30 cellular contexts compared by ENCODE assay signal in genomic region chr1:1239247-1239623, GRCh38. TPM values are rescaled to one million over a fixed set of nuclear protein-coding genes. Genes with fewer than 3 reads are reported as not detected.
"Had no signal": no experiment of that assay in that cellular context is flagged by ENCODE, and none has a peak within 500 bp of the region (broad histone marks: within the 10 kb centered on the region; RNA-seq: fewer than 3 reads in every experiment).

No MANE protein-coding gene starts in this region.

- H3K4me3 ChIP-seq: body of pancreas, coronary artery, dorsolateral prefrontal cortex, gastroesophageal sphincter, hepatocyte, mucosa of descending colon, pancreas, prostate gland, smooth muscle cell, stomach, thyroid gland, upper lobe of right lung had no signal

- H3K4me1 ChIP-seq: pancreas, prostate gland, upper lobe of right lung had no signal

- DNase-seq: activated CD4-positive, alpha-beta T cell treated with anti-CD3 and anti-CD28 coated beads for 4 hours; activated CD4-positive, alpha-beta T cell treated with anti-CD3 and anti-CD28 coated beads, Interleukin-2, amount 50 U/mL, for 4 hours; activated CD8-positive, alpha-beta memory T cell treated with anti-CD3 and anti-CD28 coated beads for 24 hours; activated effector memory CD4-positive, alpha-beta T cell treated with Interleukin-2 at 50 U/mL for 16 hours; activated naive CD4-positive, alpha-beta T cell treated with Interleukin-2 at 50 U/mL for 16 hours; aorta; body of pancreas; cerebellar nuclear complex; dorsolateral prefrontal cortex; effector memory CD8-positive, alpha-beta T cell; left cardiac atrium; left ventricle myocardium superior; retina; stimulated activated CD4-positive, alpha-beta T cell treated with anti-CD3 and anti-CD28 coated beads, Interleukin-1b, Interleukin-23, amount 100 ng/mL, for 48 hours; stimulated activated naive B cell treated with anti-CD40 and anti-IgM and Interleukin-4, amounts not matched to agents 10 μg/mL and 1 μg/mL and 100 μg/mL, for 72 hours; stomach; thyroid gland; upper lobe of right lung had no signal

- H3K36me3 ChIP-seq: pancreas, prostate gland, thyroid gland, upper lobe of right lung had no signal

- H3K9me3 ChIP-seq: body of pancreas, gastroesophageal sphincter, mucosa of descending colon, pancreas, prostate gland, stomach, thyroid gland, upper lobe of right lung had no signal

- ATAC-seq: body of pancreas; effector memory CD8-positive, alpha-beta T cell; gastroesophageal sphincter; left cardiac atrium; left ventricle myocardium superior; mucosa of descending colon; pancreas; stimulated activated naive B cell treated with anti-CD40 and anti-IgM and Interleukin-4, amounts not matched to agents 10 μg/mL and 1 μg/mL and 100 μg/mL, for 72 hours; upper lobe of right lung had no signal

- H2AFZ ChIP-seq: hepatocyte had no signal

- H3K27ac ChIP-seq: body of pancreas, coronary artery, dorsolateral prefrontal cortex, gastroesophageal sphincter, hepatocyte, pancreas, prostate gland, stomach, thyroid gland, upper lobe of right lung had no signal

- H3K27me3 ChIP-seq: hepatocyte, pancreas, thyroid gland had no signal

- FAIRE-seq: endothelial cell of umbilical vein, keratinocyte, pancreas, TTC549 had no signal

- H3K4me2 ChIP-seq: hepatocyte, smooth muscle cell had no signal

RNA-seq across cellular contexts. Expression of gene C1QTNF12, which starts 7.3 kb away (rescaled TPM):
- total RNA-seq: body of pancreas had no signal

RNA-seq across cellular contexts. Expression of gene TNFRSF4, which starts 25.3 kb away (rescaled TPM):
- total RNA-seq: hepatocyte, smooth muscle cell had no signal
- polyA plus RNA-seq: hepatocyte, keratinocyte, smooth muscle cell had no signal

RNA-seq across cellular contexts. Expression of gene TNFRSF18, which starts 32.8 kb away (rescaled TPM):
- total RNA-seq: body of pancreas, endothelial cell of umbilical vein, fibroblast of villous mesenchyme, hepatocyte had no signal
- polyA plus RNA-seq: endothelial cell of umbilical vein, fibroblast of lung had no signal
